ENCODE assay signal across 9 cellular contexts in genomic region chrX:153885968-153886903, GRCh38. TPM values are rescaled to one million over a fixed set of nuclear protein-coding genes. Genes with fewer than 3 reads are reported as not detected.
DNase-seq lines count a peak whose midpoint lies in the region; ATAC-seq and TF ChIP-seq lines count a peak whose summit lies in the region.
"Had no signal": no experiment of that assay in that cellular context is flagged by ENCODE, and none has a peak within 500 bp of the region (broad histone marks: within the 10 kb centered on the region; RNA-seq: fewer than 3 reads in every experiment).

Gene L1CAM (minus strand): TSS chrX:153886173. CDS start chrX:153875836, 10,337 bp downstream.

- H3K4me3 Mint-ChIP-seq in naive thymus-derived CD8-positive, alpha-beta T cell, result peak within 1 kb of the TSS in 8 of 10 donors; percentile 33 to 65 (median 51)

- peak; percentile 30 to 46 for ATAC-seq in naive thymus-derived CD8-positive, alpha-beta T cell
- ATAC-seq in GM19452 (IDR thresholded peaks at IDR 0.05; ENCODE audit: unreplicated experiment), result no peak
- no peak for ATAC-seq in upper lobe of right lung

- H3K4me1 Mint-ChIP-seq in naive thymus-derived CD8-positive, alpha-beta T cell, result peaks cover 0 to 11% (median 0%) of the 10 kb centered on the region in 4 donors

- POLR2A ChIA-PET in naive thymus-derived CD8-positive, alpha-beta T cell (lab: Charles Lee), result interaction anchor here (0.7 kb wide), 1 partner anchor 59 kb away, joined by 3 read pairs; no protein-coding TSS in a partner anchor

- H3K36me3 ChIP-seq in breast epithelium, result no peaks in the 10 kb centered on the region
- H3K36me3 ChIP-seq in upper lobe of right lung, result no peaks in the 10 kb centered on the region

- H3K27ac ChIP-seq in breast epithelium (no peak within 1 kb of the TSS), upper lobe of right lung (no peak within 1 kb of the TSS)

- peak; percentile 50 for DNase-seq in COLO668 (lab: John Stamatoyannopoulos, UW; ENCODE audit: unreplicated experiment)
- DNase-seq in M059J (ENCODE audit: low read depth), result peak; percentile 69
- no peak for DNase-seq in breast epithelium (ENCODE audit: low spot score in 2 of 2)
- peak in 1 of 10 donors; percentile 26 for DNase-seq in naive thymus-derived CD8-positive, alpha-beta T cell
- no peak for DNase-seq in activated gamma-delta T cell (lab: John Stamatoyannopoulos, UW)
- no peak for DNase-seq in upper lobe of right lung
- no peak for DNase-seq in activated CD4-positive, CD25-positive, alpha-beta regulatory T cell treated with anti-CD3 and anti-CD28 coated beads, Interleukin-2, amount 50 U/mL, for 72 hours
- DNase-seq: left cardiac atrium had no signal

- intact Hi-C loops in breast epithelium (cut with DNase I; ENCODE audit: low total_unique reads) (no loop called here), upper lobe of right lung (cut with DNase I) (no loop called here)

- H3K27me3 Mint-ChIP-seq in naive thymus-derived CD8-positive, alpha-beta T cell, result peaks cover 3 to 27% (median 4%) of the 10 kb centered on the region in 5 donors

- peaks cover 6 to 70% of the 10 kb centered on the region in 2 donors for H3K27me3 ChIP-seq in breast epithelium
- peaks cover 12% of the 10 kb centered on the region for H3K27me3 ChIP-seq in upper lobe of right lung

- no peak within 1 kb of the TSS for H3K27ac Mint-ChIP-seq in naive thymus-derived CD8-positive, alpha-beta T cell

- H3K36me3 Mint-ChIP-seq in naive thymus-derived CD8-positive, alpha-beta T cell, result no peaks in the 10 kb centered on the region

- TF ChIP-seq CTCF in breast epithelium (IDR thresholded peaks at IDR 0.05) (no peak), upper lobe of right lung (IDR thresholded peaks at IDR 0.05) (no peak)

- H3K9me3 ChIP-seq in breast epithelium (no peaks in the 10 kb centered on the region), upper lobe of right lung (no peaks in the 10 kb centered on the region)

- TF ChIP-seq POLR2A in breast epithelium (IDR thresholded peaks at IDR 0.05), result no peak

- H3K9me3 Mint-ChIP-seq in naive thymus-derived CD8-positive, alpha-beta T cell, result peaks cover 0 to 3% (median 0%) of the 10 kb centered on the region in 9 donors

- H3K4me3 ChIP-seq in breast epithelium (peak within 1 kb of the TSS in 2 of 3 donors; percentile 26 to 54), upper lobe of right lung (no peak within 1 kb of the TSS)

- H3K4me1 ChIP-seq in breast epithelium (no peaks in the 10 kb centered on the region), upper lobe of right lung (no peaks in the 10 kb centered on the region)

RNA-seq across cellular contexts. Expression of gene L1CAM, which starts in this region (rescaled TPM):
- total RNA-seq in M059J (2014; rRNA removed; shearing (Covaris generic)), result 186 and 313 TPM in 2 replicates
- total RNA-seq in breast epithelium (1 to 10 TPM in 1 of 3 donors, under 1 TPM in 2; 0.29 to 1.8 (median 0.66) TPM), upper lobe of right lung (1.2 TPM)
- under 1 TPM; 0.16 to 0.23 TPM for total RNA-seq in naive thymus-derived CD8-positive, alpha-beta T cell
- polyA plus RNA-seq in naive thymus-derived CD8-positive, alpha-beta T cell, result not detected

Comparison
In these comparisons a context has a peak if more than half of its experiments do, and no peak if none do; other contexts are left out.
1. RNA of gene L1CAM (total RNA-seq): 186 to 313 TPM in M059J; 1.2 TPM in upper lobe of right lung (single experiment), 0.29 to 1.8 TPM in breast epithelium and 0.16 to 0.23 TPM in naive thymus-derived CD8-positive, alpha-beta T cell; every median in the first group is over 10 times any median in the second.
2. Peak in ATAC-seq in naive thymus-derived CD8-positive, alpha-beta T cell; RNA of the gene not detected or under 1 TPM.
3. DNase-seq: peak in COLO668 (single experiment) and M059J (single experiment); none in breast epithelium (0 of 2), activated gamma-delta T cell (single experiment), upper lobe of right lung (single experiment) and activated CD4-positive, CD25-positive, alpha-beta regulatory T cell treated with anti-CD3 and anti-CD28 coated beads, Interleukin-2, amount 50 U/mL, for 72 hours (single experiment).